16 cellular contexts compared by ENCODE assay signal in the genomic region with DNA sequence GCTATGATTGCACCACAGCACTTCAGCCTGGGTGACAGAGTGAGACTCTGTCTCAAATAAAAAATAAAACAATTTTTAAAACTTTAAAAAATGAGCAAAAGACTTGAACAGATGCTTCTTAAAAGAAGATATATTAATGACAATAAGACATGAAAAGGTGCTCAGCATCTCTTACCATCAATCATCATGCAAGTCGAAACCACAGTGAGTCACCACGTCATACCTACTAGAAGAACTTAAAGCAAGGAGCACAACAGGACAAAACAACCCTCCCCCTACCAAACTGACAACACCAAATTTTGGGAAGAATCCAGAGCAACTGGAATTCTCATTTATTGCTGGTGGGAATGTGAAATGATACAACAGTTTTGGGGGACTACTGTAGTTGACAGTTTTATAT.
"Had no signal": no experiment of that assay in that cellular context is flagged by ENCODE, and none has a peak within 500 bp of the region (broad histone marks: within the 10 kb centered on the region; RNA-seq: fewer than 3 reads in every experiment).

No MANE protein-coding gene starts in this region.

- H3K4me3 Mint-ChIP-seq: activated CD4-positive, alpha-beta memory T cell treated with anti-CD3 and anti-CD28 coated beads, Interleukin-2, amount 10 ng/mL, durations not matched to agents 7 days and 5 days; activated naive CD8-positive, alpha-beta T cell; nephron had no signal

- H3K27ac ChIP-seq: esophagus squamous epithelium, left lung, psoas muscle, spleen, suprapubic skin, upper lobe of left lung had no signal

- DNase-seq: activated CD4-positive, alpha-beta memory T cell treated with anti-CD3 and anti-CD28 coated beads, Interleukin-2, amount 10 ng/mL, durations not matched to agents 7 days and 5 days; activated CD8-positive, alpha-beta memory T cell treated with anti-CD3 and anti-CD28 coated beads, Interleukin-2, amount 50 U/mL, for 48 hours; anterior cingulate cortex; esophagus squamous epithelium; foreskin fibroblast; left lung; mesendoderm; occipital lobe; psoas muscle; spleen; stimulated activated naive CD8-positive, alpha-beta T cell treated with anti-CD3 and anti-CD28 coated beads, Interleukin-15, Interleukin-2, amounts not matched to agents 100 U/mL and 50 U/mL, for 24 hours; upper lobe of left lung had no signal

- H3K27me3 ChIP-seq: esophagus squamous epithelium, left lung, spleen, suprapubic skin, upper lobe of left lung had no signal

- H3K4me3 ChIP-seq: esophagus squamous epithelium, left lung, psoas muscle, spleen, suprapubic skin, upper lobe of left lung had no signal

- H3K36me3 ChIP-seq: esophagus squamous epithelium, left lung, spleen, suprapubic skin, upper lobe of left lung had no signal

- H3K27ac Mint-ChIP-seq: activated CD4-positive, alpha-beta memory T cell treated with anti-CD3 and anti-CD28 coated beads, Interleukin-2, amount 10 ng/mL, durations not matched to agents 7 days and 5 days; activated naive CD8-positive, alpha-beta T cell; nephron had no signal

- H3K27me3 Mint-ChIP-seq: activated naive CD8-positive, alpha-beta T cell had no signal

- H3K36me3 Mint-ChIP-seq: activated naive CD8-positive, alpha-beta T cell had no signal

- H3K4me1 ChIP-seq: esophagus squamous epithelium, left lung, psoas muscle, suprapubic skin, upper lobe of left lung had no signal

- H3K4me1 Mint-ChIP-seq: activated CD4-positive, alpha-beta memory T cell treated with anti-CD3 and anti-CD28 coated beads, Interleukin-2, amount 10 ng/mL, durations not matched to agents 7 days and 5 days had no signal

- H3K9me3 Mint-ChIP-seq: activated CD4-positive, alpha-beta memory T cell treated with anti-CD3 and anti-CD28 coated beads, Interleukin-2, amount 10 ng/mL, durations not matched to agents 7 days and 5 days; nephron had no signal

- ATAC-seq: left lung; psoas muscle; sciatic nerve; stimulated activated naive CD8-positive, alpha-beta T cell treated with anti-CD3 and anti-CD28 coated beads, Interleukin-15, Interleukin-2, amounts not matched to agents 100 U/mL and 50 U/mL, for 24 hours had no signal

- H3K9me3 ChIP-seq: esophagus squamous epithelium, left lung, psoas muscle, spleen, suprapubic skin, upper lobe of left lung had no signal
